In genomic region chr3:41223078-41223477, GRCh38 we compare ENCODE assay signal across 1 cellular context.
A peak's percentile ranks its signal among the peaks of the same experiment; 100 is the strongest.
TF ChIP-seq lines count a peak whose summit lies in the region.

No MANE protein-coding gene starts in this region.

TF ChIP-seq in IMR-90, 13 proteins besides CTCF, POLR2A, EP300 and RAD21:
- TF ChIP-seq CEBPB (IDR thresholded peaks at IDR 0.05; ENCODE audit: low read depth, low read length) (peak; percentile 72), MXI1 (IDR thresholded peaks at IDR 0.05; ENCODE audit: borderline replicate concordance, low read depth, low read length) (no peak)
